Comparison of ENCODE assay signal across 9 cellular contexts in genomic region chr12:109115758-109116610, GRCh38. TPM values are rescaled to one million over a fixed set of nuclear protein-coding genes. Genes with fewer than 3 reads are reported as not detected.
DNase-seq lines count a peak whose midpoint lies in the region; ATAC-seq and TF ChIP-seq lines count a peak whose summit lies in the region.
"Had no signal": no experiment of that assay in that cellular context is flagged by ENCODE, and none has a peak within 500 bp of the region (broad histone marks: within the 10 kb centered on the region; RNA-seq: fewer than 3 reads in every experiment).

ACACB (plus strand) TSS chr12:109116587; CDS start chr12:109139406, 22,819 bp downstream.

- H3K36me3 ChIP-seq in CD8-positive, alpha-beta T cell (ENCODE audit: insufficient read depth, low read length), result no peaks in the 10 kb centered on the region
- H3K36me3 ChIP-seq in PC-3 (ENCODE audit: low read depth, low read length) (no peaks in the 10 kb centered on the region), ovary (no peaks in the 10 kb centered on the region), smooth muscle cell (ENCODE audit: low read depth) (no peaks in the 10 kb centered on the region)

- no TSS peak for BruUV-seq in PC-3 (replicated peaks; lab: Mats Ljungman, UMichigan)

- H3K4me3 Mint-ChIP-seq in CD8-positive, alpha-beta T cell, result no peak within 1 kb of the TSS

- H3K9ac ChIP-seq in PC-3 (ENCODE audit: low read length), result no peak within 1 kb of the TSS
- H3K9ac ChIP-seq in smooth muscle cell (ENCODE audit: low read depth), result no peak within 1 kb of the TSS

- no peak for TF ChIP-seq CTCF in CD8-positive, alpha-beta T cell (IDR thresholded peaks at IDR 0.05)
- TF ChIP-seq CTCF in PC-3 (conservative IDR thresholded peaks at IDR 0.05; ENCODE audit: low read depth, low read length), result no peak
- no peak for TF ChIP-seq CTCF in ovary (IDR thresholded peaks at IDR 0.05)
- no peak for TF ChIP-seq CTCF in smooth muscle cell (IDR thresholded peaks at IDR 0.05; ENCODE audit: borderline replicate concordance, insufficient read depth, poor library complexity, severe bottlenecking)

- intact Hi-C loops in CD8-positive, alpha-beta T cell (cut with DNase I, micrococcal nuclease), result no loop called here
- intact Hi-C loops in PC-3 (cut with micrococcal nuclease) (no loop called here), Right ventricle myocardium superior (cut with DNase I) (no loop called here), ovary (cut with DNase I) (loop anchor here in 1 of 4 donors (10.0 kb wide), 1 partner anchor 269 kb away; no protein-coding TSS in a partner anchor)

- TF ChIP-seq EP300 in ovary (IDR thresholded peaks at IDR 0.05), result no peak

- H3K9me2 ChIP-seq in PC-3 (replicated peaks; ENCODE audit: low read length), result no peaks in the 10 kb centered on the region

- no peaks in the 10 kb centered on the region for H3K27me3 ChIP-seq in CD8-positive, alpha-beta T cell (ENCODE audit: insufficient read depth, low read length)
- no peaks in the 10 kb centered on the region for H3K27me3 ChIP-seq in PC-3 (ENCODE audit: low read length)
- H3K27me3 ChIP-seq in ovary, result no peaks in the 10 kb centered on the region
- no peaks in the 10 kb centered on the region for H3K27me3 ChIP-seq in smooth muscle cell (ENCODE audit: low read depth)

- H3K27ac Mint-ChIP-seq in CD8-positive, alpha-beta T cell, result no peak within 1 kb of the TSS

- H3K9me3 ChIP-seq in CD8-positive, alpha-beta T cell (ENCODE audit: low read length), result no peaks in the 10 kb centered on the region
- H3K9me3 ChIP-seq in PC-3 (ENCODE audit: low read length) (no peaks in the 10 kb centered on the region), ovary (no peaks in the 10 kb centered on the region), smooth muscle cell (replicated peaks; ENCODE audit: low read depth) (no peaks in the 10 kb centered on the region)

- no peak for DNase-seq in CD8-positive, alpha-beta T cell
- DNase-seq in PC-3 (no peak), Right ventricle myocardium superior (peak; percentile 86), ovary (peak in 4 of 5 donors; percentile 43 to 75 (median 52)), glomerular visceral epithelial cell (ENCODE audit: extremely low spot score) (no peak), smooth muscle cell (lab: John Stamatoyannopoulos, UW; ENCODE audit: unreplicated experiment) (no peak)
- no peak for DNase-seq in stimulated activated CD4-positive, alpha-beta T cell treated with anti-CD3 and anti-CD28 coated beads, Interleukin-15, amount 100 ng/mL, for 24 hours
- DNase-seq: SIG-M5 had no signal

- CTCF ChIA-PET in CD8-positive, alpha-beta T cell (lab: Charles Lee), result interaction anchor here (1.2 to 1.8 kb wide), 2 partner anchors 12 to 24 kb away, joined by 3 to 5 read pairs; no protein-coding TSS in a partner anchor
- CTCF ChIA-PET in PC-3 (lab: Charles Lee), result no interaction called here

- TF ChIP-seq POLR2A in ovary (IDR thresholded peaks at IDR 0.05), result no peak

- peaks cover 7% of the 10 kb centered on the region for H3K4me1 ChIP-seq in CD8-positive, alpha-beta T cell (ENCODE audit: insufficient read depth, low read length)
- H3K4me1 ChIP-seq in PC-3 (ENCODE audit: insufficient read depth, low read length) (no peaks in the 10 kb centered on the region), ovary (ENCODE audit: insufficient read depth) (peaks cover 17% of the 10 kb centered on the region), smooth muscle cell (ENCODE audit: low read depth) (peaks cover 13% of the 10 kb centered on the region)

- no peak within 1 kb of the TSS for H3K4me3 ChIP-seq in CD8-positive, alpha-beta T cell (ENCODE audit: low read depth, low read length)
- H3K4me3 ChIP-seq in PC-3 (ENCODE audit: low read length) (no peak within 1 kb of the TSS), ovary (no peak within 1 kb of the TSS), smooth muscle cell (no peak within 1 kb of the TSS)

- peaks cover 38% of the 10 kb centered on the region for H3K4me1 Mint-ChIP-seq in CD8-positive, alpha-beta T cell (ENCODE audit: low read depth)

- H3K79me2 ChIP-seq in PC-3 (ENCODE audit: low read length) (no peaks in the 10 kb centered on the region), smooth muscle cell (ENCODE audit: low read depth) (no peaks in the 10 kb centered on the region)

- H3K36me3 Mint-ChIP-seq in CD8-positive, alpha-beta T cell, result peaks cover 3% of the 10 kb centered on the region

- no peaks in the 10 kb centered on the region for H3K9me3 Mint-ChIP-seq in CD8-positive, alpha-beta T cell

- POLR2A ChIA-PET in CD8-positive, alpha-beta T cell (lab: Charles Lee), result interaction anchor here (0.5 kb wide), 1 partner anchor 279 kb away, joined by 5 read pairs; no protein-coding TSS in a partner anchor
- POLR2A ChIA-PET in PC-3 (lab: Charles Lee; ENCODE audit: unreplicated experiment), result no interaction called here

- H3K27ac ChIP-seq in CD8-positive, alpha-beta T cell (ENCODE audit: low read depth, low read length), result no peak within 1 kb of the TSS
- H3K27ac ChIP-seq in PC-3 (ENCODE audit: low read length), result no peak within 1 kb of the TSS
- H3K27ac ChIP-seq in ovary, result no peak within 1 kb of the TSS
- no peak within 1 kb of the TSS for H3K27ac ChIP-seq in smooth muscle cell (ENCODE audit: low read depth)

- 56 to 63% (median 61%) methylated on average over 14 of the region's 14 CpGs for WGBS in ovary, 3 donors
- 76% methylated on average over 14 of the region's 14 CpGs for WGBS in smooth muscle cell (ENCODE audit: low lambda C conversion rate)

- no peak within 1 kb of the TSS for H2AFZ ChIP-seq in PC-3 (ENCODE audit: low read length)
- no peak within 1 kb of the TSS for H2AFZ ChIP-seq in smooth muscle cell (ENCODE audit: low read depth)

- no peaks in the 10 kb centered on the region for H3K27me3 Mint-ChIP-seq in CD8-positive, alpha-beta T cell (ENCODE audit: low read depth)

- ATAC-seq in CD8-positive, alpha-beta T cell, result no peak
- ATAC-seq in PC-3, result no peak
- peak; percentile 76 for ATAC-seq in Right ventricle myocardium superior (ENCODE audit: poor library complexity)
- no peak for ATAC-seq in HG03571 (IDR thresholded peaks at IDR 0.05; ENCODE audit: unreplicated experiment)

- H3F3A ChIP-seq in PC-3 (ENCODE audit: low read length, unreplicated experiment), result no peaks in the 10 kb centered on the region
- peaks cover 7% of the 10 kb centered on the region for H3F3A ChIP-seq in smooth muscle cell (ENCODE audit: low read depth)

- H4K20me1 ChIP-seq in PC-3 (ENCODE audit: low read length), result no peaks in the 10 kb centered on the region
- no peaks in the 10 kb centered on the region for H4K20me1 ChIP-seq in smooth muscle cell (ENCODE audit: low read depth)

- H3K4me2 ChIP-seq in PC-3 (ENCODE audit: low read length), result no peak within 1 kb of the TSS
- no peak within 1 kb of the TSS for H3K4me2 ChIP-seq in smooth muscle cell

RNA-seq across cellular contexts. Expression of gene ACACB, which starts in this region (rescaled TPM):
- 10 to 100 TPM; 20.2 to 23.4 TPM for total RNA-seq in CD8-positive, alpha-beta T cell
- total RNA-seq in PC-3 (2014; rRNA removed) (21.7 and 22.6 TPM in 2 replicates), Right ventricle myocardium superior (167 TPM), ovary (10 to 100 TPM; 27.1 to 56.5 (median 40.9) TPM), smooth muscle cell (2.0 and 3.0 TPM in 2 replicates)
- polyA plus RNA-seq in ovary (10 to 100 TPM; 20.5 to 23.0 TPM), smooth muscle cell (0.58 and 2.2 TPM in 2 replicates)

Comparison
In these comparisons a context has a peak if more than half of its experiments do, and no peak if none do; other contexts are left out.
1. DNase-seq: peak in Right ventricle myocardium superior (single experiment) and ovary (4 of 5); none in CD8-positive, alpha-beta T cell (0 of 7), PC-3 (single experiment), glomerular visceral epithelial cell (single experiment), stimulated activated CD4-positive, alpha-beta T cell treated with anti-CD3 and anti-CD28 coated beads, Interleukin-15, amount 100 ng/mL, for 24 hours (single experiment) and smooth muscle cell (single experiment).